In genomic region chr19:28737021-28737525, GRCh38 we compare ENCODE assay signal across 8 cellular contexts.
DNase-seq lines count a peak whose midpoint lies in the region; ATAC-seq, FAIRE-seq and TF ChIP-seq lines count a peak whose summit lies in the region.

No MANE protein-coding gene starts in this region.

- H3K27ac ChIP-seq in 22Rv1 (no peak overlapping the region), keratinocyte (ENCODE audit: control insufficient read depth, insufficient read depth, low read length) (no peak overlapping the region), subcutaneous abdominal adipose tissue (ENCODE audit: low read depth, low read length) (no peak overlapping the region)

- ATAC-seq in GM19328 (IDR thresholded peaks at IDR 0.05; ENCODE audit: unreplicated experiment), result no peak

- no peak overlapping the region for H3K4me3 Mint-ChIP-seq in brain

- DNase-seq in GF-D8 (lab: John Stamatoyannopoulos, UW), result peak; percentile 2
- peak; percentile 51 for DNase-seq in NCI-H2029 (lab: John Stamatoyannopoulos, UW)
- no peak for DNase-seq in keratinocyte (ENCODE audit: low read depth, low spot score)
- no peak for DNase-seq in GDM1 (lab: John Stamatoyannopoulos, UW)

- H3K4me2 ChIP-seq in keratinocyte (ENCODE audit: control insufficient read depth, extremely low read depth, insufficient read depth, low read depth, low read length), result no peak overlapping the region

- no peak for FAIRE-seq in keratinocyte (lab: Jason Lieb, UNC)

- H3K36me3 Mint-ChIP-seq in brain, result no peaks in the 10 kb centered on the region

- H3K9me1 ChIP-seq in keratinocyte (ENCODE audit: control insufficient read depth, extremely low read depth, insufficient read depth, low read length), result no peaks in the 10 kb centered on the region

- dilution Hi-C loops in keratinocyte (cut with MboI; ENCODE audit: extremely low pct_ligation_motif_present, low sequenced_read_pairs), result no loop called here

- peak overlapping the region; percentile 63 for H2AFZ ChIP-seq in keratinocyte (ENCODE audit: control insufficient read depth, low read length)

- H3K27ac Mint-ChIP-seq in brain, result no peak overlapping the region

- H3K27me3 Mint-ChIP-seq in brain, result peaks cover 10% of the 10 kb centered on the region

- no peaks in the 10 kb centered on the region for H3K79me2 ChIP-seq in keratinocyte (ENCODE audit: control insufficient read depth, insufficient read depth, low read length)

- H3K9me3 ChIP-seq in keratinocyte (ENCODE audit: control insufficient read depth, low read depth, low read length) (no peaks in the 10 kb centered on the region), subcutaneous abdominal adipose tissue (ENCODE audit: control insufficient read depth in 5 of 5, low read length in 5 of 5) (no peaks in the 10 kb centered on the region)

- H3K4me1 ChIP-seq in keratinocyte (ENCODE audit: control insufficient read depth, extremely low read depth, insufficient read depth, low read length) (peaks cover 3% of the 10 kb centered on the region), subcutaneous abdominal adipose tissue (ENCODE audit: control insufficient read depth in 5 of 5, insufficient read depth in 5 of 5, low read length in 5 of 5) (peaks cover 0 to 6% (median 0%) of the 10 kb centered on the region in 5 donors)

- H3K27me3 ChIP-seq in keratinocyte (ENCODE audit: control insufficient read depth, extremely low read depth, insufficient read depth, low read length) (no peaks in the 10 kb centered on the region), subcutaneous abdominal adipose tissue (ENCODE audit: control insufficient read depth in 5 of 5, insufficient read depth in 4 of 5, low read length in 5 of 5) (no peaks in the 10 kb centered on the region)

- H4K20me1 ChIP-seq in keratinocyte (ENCODE audit: control insufficient read depth, extremely low read depth, insufficient read depth, low read length), result no peaks in the 10 kb centered on the region

- peaks cover 0 to 3% (median 0%) of the 10 kb centered on the region in 5 experiments for H3K9me3 Mint-ChIP-seq in brain

- peak; percentile 67 for TF ChIP-seq CTCF in 22Rv1 (IDR thresholded peaks at IDR 0.05)
- peak; percentile 78 to 81 for TF ChIP-seq CTCF in brain (conservative IDR thresholded peaks at IDR 0.05)
- peak in 2 of 3 experiments; percentile 16 to 28 for TF ChIP-seq CTCF in keratinocyte (optimal IDR thresholded peaks at IDR 0.05 in 1 of 3, IDR thresholded peaks at IDR 0.05 in 1 of 3, conservative IDR thresholded peaks at IDR 0.05 in 1 of 3; ENCODE audit: extremely low read depth in 1 of 3, insufficient read depth in 2 of 3, low read length in 3 of 3)

- H3K4me1 Mint-ChIP-seq in brain, result peaks cover 13% of the 10 kb centered on the region

- no peak overlapping the region for H3K4me3 ChIP-seq in keratinocyte (ENCODE audit: control insufficient read depth in 2 of 3, extremely low read depth in 1 of 3, insufficient read depth in 2 of 3, low read depth in 1 of 3, low read length in 3 of 3)
- peak overlapping the region in 3 of 5 donors; percentile 8 to 45 (median 30) for H3K4me3 ChIP-seq in subcutaneous abdominal adipose tissue (ENCODE audit: low read depth in 1 of 5, low read length in 5 of 5)

- H3K9ac ChIP-seq in keratinocyte (ENCODE audit: control insufficient read depth, extremely low read depth, insufficient read depth, low read length) (no peak overlapping the region), subcutaneous abdominal adipose tissue (ENCODE audit: low read length in 5 of 5) (peak overlapping the region in 4 of 5 donors; percentile 6 to 72 (median 53))

- H3K36me3 ChIP-seq in keratinocyte (ENCODE audit: control insufficient read depth in 2 of 2, extremely low read depth in 1 of 2, insufficient read depth in 2 of 2, low read length in 2 of 2) (no peaks in the 10 kb centered on the region), subcutaneous abdominal adipose tissue (ENCODE audit: control insufficient read depth in 5 of 5, insufficient read depth in 5 of 5, low read length in 5 of 5) (no peaks in the 10 kb centered on the region)

Comparison
In these comparisons a context has a peak if more than half of its experiments do, and no peak if none do; other contexts are left out.
1. CTCF ChIP-seq: peak in every context shown above with its lines; median percentile 80 in brain; 67 in 22Rv1; 22 in keratinocyte.
2. DNase-seq: peak in GF-D8 (single experiment) and NCI-H2029 (single experiment); none in keratinocyte (single experiment) and GDM1 (single experiment).
3. H3K4me3 ChIP-seq: peak in subcutaneous abdominal adipose tissue (3 of 5); none in keratinocyte (0 of 3).